Comparison of ENCODE assay signal across 24 cellular contexts in the genomic region with DNA sequence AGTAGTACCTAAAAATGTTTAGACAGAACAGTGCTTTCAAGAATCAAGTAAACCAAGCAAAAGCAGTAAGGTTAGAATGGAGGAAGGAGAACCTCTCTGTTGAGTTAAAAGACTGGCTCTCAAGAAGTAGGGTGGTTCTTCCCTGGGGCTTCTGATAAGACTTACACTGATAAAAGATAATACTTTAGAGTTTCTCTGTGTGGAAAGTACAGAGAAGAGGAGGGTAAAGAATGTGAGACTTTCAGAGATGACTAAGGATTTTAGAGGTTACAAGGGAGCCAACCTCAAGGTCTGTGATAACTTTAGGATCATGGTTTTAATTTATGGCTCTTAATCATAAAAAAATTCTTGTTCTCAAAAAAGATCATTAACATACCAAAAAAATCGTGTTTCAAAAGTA. TPM values are rescaled to one million over a fixed set of nuclear protein-coding genes. Genes with fewer than 3 reads are reported as not detected.
DNase-seq lines count a peak whose midpoint lies in the region; ATAC-seq lines count a peak whose summit lies in the region.
"Had no signal": no experiment of that assay in that cellular context is flagged by ENCODE, and none has a peak within 500 bp of the region (broad histone marks: within the 10 kb centered on the region; RNA-seq: fewer than 3 reads in every experiment).

No MANE protein-coding gene starts in this region.

- no peak overlapping the region for H3K4me3 Mint-ChIP-seq in T-cell
- no peak overlapping the region for H3K4me3 Mint-ChIP-seq in activated naive CD8-positive, alpha-beta T cell treated with anti-CD3 and anti-CD28 coated beads, Interleukin-2, amount 10 ng/mL, durations not matched to agents 7 days and 5 days
- H3K4me3 Mint-ChIP-seq in stimulated activated naive CD8-positive, alpha-beta T cell treated with anti-CD3 and anti-CD28 coated beads, Interleukin-15, amount 100 ng/mL, for 72 hours = no peak overlapping the region
- H3K4me3 Mint-ChIP-seq: CD8-positive, alpha-beta T cell had no signal

- H3K4me1 Mint-ChIP-seq in T-cell = peaks cover 19 to 26% (median 23%) of the 10 kb centered on the region in 3 donors
- H3K4me1 Mint-ChIP-seq in activated naive CD8-positive, alpha-beta T cell treated with anti-CD3 and anti-CD28 coated beads, Interleukin-2, amount 10 ng/mL, durations not matched to agents 7 days and 5 days = peaks cover 28% of the 10 kb centered on the region
- peaks cover 45% of the 10 kb centered on the region for H3K4me1 Mint-ChIP-seq in stimulated activated naive CD8-positive, alpha-beta T cell treated with anti-CD3 and anti-CD28 coated beads, Interleukin-15, amount 100 ng/mL, for 72 hours

- peak; percentile 24 to 54 for ATAC-seq in activated naive CD4-positive, alpha-beta T cell treated with anti-CD3 and anti-CD28 coated beads, Interleukin-2, amount 50 U/mL, for 72 hours
- ATAC-seq in T-cell (replicated peaks in 1 of 4) (no peak), HG03342 (IDR thresholded peaks at IDR 0.05; ENCODE audit: unreplicated experiment) (no peak), GM19452 (IDR thresholded peaks at IDR 0.05; ENCODE audit: unreplicated experiment) (no peak), HG03280 (IDR thresholded peaks at IDR 0.05; ENCODE audit: unreplicated experiment) (no peak)
- ATAC-seq in activated naive CD8-positive, alpha-beta T cell treated with anti-CD3 and anti-CD28 coated beads, Interleukin-2, amount 10 ng/mL, durations not matched to agents 7 days and 5 days (ENCODE audit: low read depth) = peak; percentile 19
- peak; percentile 48 for ATAC-seq in stimulated activated naive CD8-positive, alpha-beta T cell treated with anti-CD3 and anti-CD28 coated beads, Interleukin-15, amount 100 ng/mL, for 72 hours
- ATAC-seq: CD8-positive, alpha-beta T cell; lower lobe of right lung; right cardiac atrium; SK-N-SH treated with all-trans-retinoic acid at 6 μM for 48 hours had no signal

- CTCF ChIA-PET in T-cell (lab: Charles Lee) = no interaction called here

- no peaks in the 10 kb centered on the region for H3K9me3 Mint-ChIP-seq in activated naive CD4-positive, alpha-beta T cell treated with anti-CD3 and anti-CD28 coated beads, Interleukin-2, amount 50 U/mL, for 72 hours
- H3K9me3 Mint-ChIP-seq in T-cell = no peaks in the 10 kb centered on the region
- no peaks in the 10 kb centered on the region for H3K9me3 Mint-ChIP-seq in activated naive CD8-positive, alpha-beta T cell treated with anti-CD3 and anti-CD28 coated beads, Interleukin-2, amount 10 ng/mL, durations not matched to agents 7 days and 5 days
- peaks cover under 1 to 7% of the 10 kb centered on the region in 2 donors for H3K9me3 Mint-ChIP-seq in stimulated activated naive CD8-positive, alpha-beta T cell treated with anti-CD3 and anti-CD28 coated beads, Interleukin-15, amount 100 ng/mL, for 72 hours
- H3K9me3 Mint-ChIP-seq: CD8-positive, alpha-beta T cell had no signal

- peaks cover 33 to 46% of the 10 kb centered on the region in 2 donors for H3K36me3 Mint-ChIP-seq in activated naive CD4-positive, alpha-beta T cell treated with anti-CD3 and anti-CD28 coated beads, Interleukin-2, amount 50 U/mL, for 72 hours
- peaks cover 66% of the 10 kb centered on the region for H3K36me3 Mint-ChIP-seq in T-cell
- peaks cover 59% of the 10 kb centered on the region for H3K36me3 Mint-ChIP-seq in activated naive CD8-positive, alpha-beta T cell treated with anti-CD3 and anti-CD28 coated beads, Interleukin-2, amount 10 ng/mL, durations not matched to agents 7 days and 5 days

- H3K27me3 Mint-ChIP-seq in T-cell = no peaks in the 10 kb centered on the region
- no peaks in the 10 kb centered on the region for H3K27me3 Mint-ChIP-seq in activated naive CD8-positive, alpha-beta T cell treated with anti-CD3 and anti-CD28 coated beads, Interleukin-2, amount 10 ng/mL, durations not matched to agents 7 days and 5 days
- H3K27me3 Mint-ChIP-seq in stimulated activated naive CD8-positive, alpha-beta T cell treated with anti-CD3 and anti-CD28 coated beads, Interleukin-15, amount 100 ng/mL, for 72 hours = no peaks in the 10 kb centered on the region

- H3K27ac Mint-ChIP-seq in activated naive CD4-positive, alpha-beta T cell treated with anti-CD3 and anti-CD28 coated beads, Interleukin-2, amount 50 U/mL, for 72 hours = no peak overlapping the region
- H3K27ac Mint-ChIP-seq in T-cell = peak overlapping the region; percentile 40 to 50
- no peak overlapping the region for H3K27ac Mint-ChIP-seq in activated naive CD8-positive, alpha-beta T cell treated with anti-CD3 and anti-CD28 coated beads, Interleukin-2, amount 10 ng/mL, durations not matched to agents 7 days and 5 days
- H3K27ac Mint-ChIP-seq in stimulated activated naive CD8-positive, alpha-beta T cell treated with anti-CD3 and anti-CD28 coated beads, Interleukin-15, amount 100 ng/mL, for 72 hours = peak overlapping the region in 1 of 2 donors; percentile 22
- H3K27ac Mint-ChIP-seq: CD8-positive, alpha-beta T cell had no signal

- DNase-seq in activated naive CD4-positive, alpha-beta T cell treated with anti-CD3 and anti-CD28 coated beads, Interleukin-2, amount 50 U/mL, for 72 hours (ENCODE audit: low spot score in 2 of 2) = no peak
- DNase-seq in activated naive CD4-positive, alpha-beta T cell (lab: John Stamatoyannopoulos, UW) = no peak
- no peak for DNase-seq in T-cell
- DNase-seq in activated naive CD8-positive, alpha-beta T cell treated with anti-CD3 and anti-CD28 coated beads, Interleukin-2, amount 10 ng/mL, durations not matched to agents 7 days and 5 days = no peak
- no peak for DNase-seq in stimulated activated naive CD8-positive, alpha-beta T cell treated with anti-CD3 and anti-CD28 coated beads, Interleukin-15, amount 100 ng/mL, for 72 hours
- DNase-seq: activated effector memory CD4-positive, alpha-beta T cell treated with Interleukin-2 at 50 U/mL for 16 hours; CD8-positive, alpha-beta T cell; DMS79; GOT3; hippocampal formation; islet precursor cell; Kasumi-1; lower lobe of right lung; NCI-H1105 treated with DMSO at 0.1 percent for 48 hours; NCI-H2081 treated with DMSO at 0.1 percent for 48 hours; NCI-H510A; ovary; right cardiac atrium; tibial artery had no signal

- POLR2A ChIA-PET in T-cell (lab: Charles Lee) = no interaction called here
- POLR2A ChIA-PET in activated naive CD8-positive, alpha-beta T cell treated with anti-CD3 and anti-CD28 coated beads, Interleukin-2, amount 10 ng/mL, durations not matched to agents 7 days and 5 days (lab: Charles Lee) = no interaction called here

RNA-seq across cellular contexts. Expression of a gene that starts 30.9 kb away (rescaled TPM):
- 1 to 10 TPM in 1 of 2 donors, under 1 TPM in 1; 0.36 to 3.5 TPM for total RNA-seq in activated naive CD4-positive, alpha-beta T cell treated with anti-CD3 and anti-CD28 coated beads, Interleukin-2, amount 50 U/mL, for 72 hours
- 1 to 10 TPM; 1.8 to 3.6 (median 2.1) TPM for total RNA-seq in T-cell
- total RNA-seq in activated naive CD8-positive, alpha-beta T cell treated with anti-CD3 and anti-CD28 coated beads, Interleukin-2, amount 10 ng/mL, durations not matched to agents 7 days and 5 days = 1 to 10 TPM; 1.3 to 1.4 TPM
- total RNA-seq: myocyte had no signal

Comparison
In these comparisons a context has a peak if more than half of its experiments do, and no peak if none do; other contexts are left out.
1. ATAC-seq: peak in activated naive CD4-positive, alpha-beta T cell treated with anti-CD3 and anti-CD28 coated beads, Interleukin-2, amount 50 U/mL, for 72 hours (2 of 2), activated naive CD8-positive, alpha-beta T cell treated with anti-CD3 and anti-CD28 coated beads, Interleukin-2, amount 10 ng/mL, durations not matched to agents 7 days and 5 days (single experiment) and stimulated activated naive CD8-positive, alpha-beta T cell treated with anti-CD3 and anti-CD28 coated beads, Interleukin-15, amount 100 ng/mL, for 72 hours (single experiment); none in T-cell (0 of 4), HG03342 (single experiment), GM19452 (single experiment) and HG03280 (single experiment).
2. H3K27ac Mint-ChIP-seq: peak in T-cell (2 of 2); none in activated naive CD4-positive, alpha-beta T cell treated with anti-CD3 and anti-CD28 coated beads, Interleukin-2, amount 50 U/mL, for 72 hours (0 of 2) and activated naive CD8-positive, alpha-beta T cell treated with anti-CD3 and anti-CD28 coated beads, Interleukin-2, amount 10 ng/mL, durations not matched to agents 7 days and 5 days (single experiment).